ENCODE assay signal across 8 cellular contexts in the genomic region with DNA sequence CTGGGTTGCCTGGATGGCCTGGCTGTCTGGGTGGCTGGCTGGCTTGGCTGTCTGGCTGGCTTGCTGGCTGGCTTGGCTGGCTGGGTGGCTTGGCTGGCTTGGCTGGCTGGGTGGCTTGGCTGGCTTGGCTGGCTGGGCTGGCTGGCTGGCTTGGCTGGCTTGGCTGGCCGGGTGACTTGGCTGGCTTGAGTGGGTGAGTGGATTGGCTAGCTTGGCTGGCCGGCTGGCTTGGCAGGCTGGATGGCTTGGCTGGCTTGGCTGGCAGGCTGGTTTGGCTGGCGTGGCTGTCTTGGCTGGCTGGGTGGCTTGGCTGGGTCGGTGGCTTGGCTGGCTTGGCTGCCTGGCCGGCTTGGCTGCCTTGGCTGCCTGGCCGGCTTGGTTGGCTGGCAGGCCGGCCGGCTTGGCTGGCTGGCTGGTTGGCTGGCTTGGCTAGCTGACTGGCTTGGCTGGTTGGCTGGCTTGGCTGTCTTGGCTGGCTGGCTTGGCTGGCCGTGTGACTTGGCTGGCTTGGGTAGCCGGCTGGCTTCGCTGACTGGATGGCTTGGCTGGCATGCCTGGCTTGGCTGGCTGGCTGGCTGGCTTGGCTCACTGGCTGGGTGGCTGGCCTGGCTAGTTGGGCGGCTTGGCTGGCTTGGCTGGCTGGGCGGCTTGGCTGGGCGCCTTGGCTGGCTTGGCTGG.
DNase-seq lines count a peak whose midpoint lies in the region; ATAC-seq and TF ChIP-seq lines count a peak whose summit lies in the region.
"Not testable (repeated sequence)": the region's sequence is repeated elsewhere in the genome, so short reads cannot be mapped to it uniquely, and the experiment has no call there.

No MANE protein-coding gene starts in this region.

- H3K36me3 ChIP-seq in brain microvascular endothelial cell (replicated peaks); naive thymus-derived CD4-positive, alpha-beta T cell (ENCODE audit: control insufficient read depth in 2 of 3, insufficient read depth in 3 of 3, low read length in 3 of 3); vagina: not testable (repeated sequence)

- TF ChIP-seq POLR2A in vagina (IDR thresholded peaks at IDR 0.05): not testable (repeated sequence)

- not testable (repeated sequence) for H3K4me1 Mint-ChIP-seq in T-helper 17 cell; naive thymus-derived CD4-positive, alpha-beta T cell

- H3K36me3 Mint-ChIP-seq in T-helper 17 cell (ENCODE audit: low read depth); naive thymus-derived CD4-positive, alpha-beta T cell: not testable (repeated sequence)

- not testable (repeated sequence) for H3K4me3 ChIP-seq in brain microvascular endothelial cell (ENCODE audit: low read depth, low read length); naive thymus-derived CD4-positive, alpha-beta T cell (ENCODE audit: low read length); vagina

- not testable (repeated sequence) for H3K9me3 Mint-ChIP-seq in naive thymus-derived CD4-positive, alpha-beta T cell

- not testable (repeated sequence) for H3K9me3 ChIP-seq in T-helper 17 cell (ENCODE audit: control insufficient read depth, low read length, poor library complexity, severe bottlenecking); naive thymus-derived CD4-positive, alpha-beta T cell (ENCODE audit: control insufficient read depth in 2 of 3, low read length in 3 of 3); vagina

- H3K4me3 Mint-ChIP-seq in T-helper 17 cell; naive thymus-derived CD4-positive, alpha-beta T cell: not testable (repeated sequence)

- not testable (repeated sequence) for TF ChIP-seq CTCF in GM13976 (IDR thresholded peaks at IDR 0.05; ENCODE audit: borderline replicate concordance, control extremely low read depth, extremely low read depth, insufficient read depth, missing control alignments); brain microvascular endothelial cell (IDR thresholded peaks at IDR 0.05; ENCODE audit: low read depth, low read length, missing control alignments); vagina (IDR thresholded peaks at IDR 0.05)

- not testable (repeated sequence) for H3K4me1 ChIP-seq in naive thymus-derived CD4-positive, alpha-beta T cell (ENCODE audit: control insufficient read depth in 2 of 2, insufficient read depth in 2 of 2, low read length in 2 of 2); vagina

- DNase-seq in GM13976 (ENCODE audit: low spot score): peak; percentile 45
- peak; percentile 40 to 56 (median 43) for DNase-seq in T-helper 17 cell
- DNase-seq in activated T-cell treated with anti-CD3 and anti-CD28 coated beads for 4 hours: peak; percentile 28
- peak; percentile 28 for DNase-seq in brain microvascular endothelial cell
- DNase-seq in Right ventricle myocardium inferior (ENCODE audit: missing footprints): peak; percentile 90
- peak in 8 of 9 donors; percentile 16 to 53 (median 25) for DNase-seq in naive thymus-derived CD4-positive, alpha-beta T cell
- DNase-seq in stimulated activated CD4-positive, alpha-beta T cell treated with anti-CD3 and anti-CD28 coated beads, Interleukin-2, amount 100 ng/mL, for 4 hours (ENCODE audit: low read depth): peak; percentile 9
- peak; percentile 95 to 100 for DNase-seq in vagina (ENCODE audit: extremely low spot score in 2 of 2)

- in situ Hi-C loops in GM13976 (cut with MboI; ENCODE audit: low sequenced_read_pairs, unreplicated experiment); brain microvascular endothelial cell (cut with HindIII; ENCODE audit: low pct_ligation_motif_present, low sequenced_read_pairs): not testable (repeated sequence)

- not testable (repeated sequence) for H3K27ac ChIP-seq in brain microvascular endothelial cell; naive thymus-derived CD4-positive, alpha-beta T cell (ENCODE audit: low read depth, low read length); vagina

- POLR2A ChIA-PET in naive thymus-derived CD4-positive, alpha-beta T cell (lab: Charles Lee): not testable (repeated sequence)

- not testable (repeated sequence) for ATAC-seq in T-helper 17 cell, Right ventricle myocardium inferior
- peak; percentile 34 for ATAC-seq in naive thymus-derived CD4-positive, alpha-beta T cell

- H3K27me3 ChIP-seq in brain microvascular endothelial cell (replicated peaks); naive thymus-derived CD4-positive, alpha-beta T cell (ENCODE audit: control insufficient read depth in 2 of 2, insufficient read depth in 2 of 2, low read length in 2 of 2); vagina: not testable (repeated sequence)

- H3K27me3 Mint-ChIP-seq in T-helper 17 cell; naive thymus-derived CD4-positive, alpha-beta T cell: not testable (repeated sequence)

- intact Hi-C loops in Right ventricle myocardium inferior (cut with DNase I); naive thymus-derived CD4-positive, alpha-beta T cell (cut with micrococcal nuclease); vagina (cut with DNase I): not testable (repeated sequence)

- H3K27ac Mint-ChIP-seq in T-helper 17 cell; naive thymus-derived CD4-positive, alpha-beta T cell: not testable (repeated sequence)

- CTCF ChIA-PET in naive thymus-derived CD4-positive, alpha-beta T cell (lab: Charles Lee): not testable (repeated sequence)

Comparison
In these comparisons a context has a peak if more than half of its experiments do, and no peak if none do; other contexts are left out.
1. DNase-seq: peak in every context shown above with its lines; median percentile 98 in vagina; 90 in Right ventricle myocardium inferior; 45 in GM13976; 43 in T-helper 17 cell; 28 in activated T-cell treated with anti-CD3 and anti-CD28 coated beads for 4 hours; 28 in brain microvascular endothelial cell; 25 in naive thymus-derived CD4-positive, alpha-beta T cell; 9 in stimulated activated CD4-positive, alpha-beta T cell treated with anti-CD3 and anti-CD28 coated beads, Interleukin-2, amount 100 ng/mL, for 4 hours.